ENCODE assay signal across 8 cellular contexts in genomic region chr12:131830335-131831020, GRCh38. TPM values are rescaled to one million over a fixed set of nuclear protein-coding genes. Genes with fewer than 3 reads are reported as not detected.
DNase-seq lines count a peak whose midpoint lies in the region; ATAC-seq lines count a peak whose summit lies in the region.

No MANE protein-coding gene starts in this region.

- no peaks in the 10 kb centered on the region for H3K4me1 ChIP-seq in aorta (ENCODE audit: control insufficient read depth in 1 of 2, insufficient read depth in 2 of 2, low read length in 2 of 2)

- intact Hi-C loops in aorta (cut with DNase I): no loop called here

- DNase-seq in COLO668 (lab: John Stamatoyannopoulos, UW; ENCODE audit: unreplicated experiment) (peak; percentile 66), NCI-H226 (peak; percentile 88), foreskin melanocyte (peak; percentile 76), aorta (peak; percentile 83 to 91)
- DNase-seq in activated naive CD4-positive, alpha-beta T cell treated with anti-CD3 and anti-CD28 coated beads, Interleukin-2, amount 10 ng/mL, durations not matched to agents 7 days and 5 days: peak; percentile 60
- peak in 4 of 10 donors; percentile 9 to 26 (median 18) for DNase-seq in naive thymus-derived CD8-positive, alpha-beta T cell

- no peak overlapping the region for H3K27ac ChIP-seq in aorta (ENCODE audit: low read depth in 1 of 2, low read length in 2 of 2)

- peak overlapping the region; percentile 59 for H3K4me3 Mint-ChIP-seq in activated naive CD4-positive, alpha-beta T cell treated with anti-CD3 and anti-CD28 coated beads, Interleukin-2, amount 10 ng/mL, durations not matched to agents 7 days and 5 days
- H3K4me3 Mint-ChIP-seq in naive thymus-derived CD8-positive, alpha-beta T cell: peak overlapping the region; percentile 48 to 83 (median 74)

- POLR2A ChIA-PET in naive thymus-derived CD8-positive, alpha-beta T cell (lab: Charles Lee): interaction anchor here (0.6 kb wide), 1 partner anchor 232 kb away, joined by 4 read pairs; no protein-coding TSS in a partner anchor

- H3K27me3 ChIP-seq in aorta (ENCODE audit: control insufficient read depth in 1 of 2, insufficient read depth in 2 of 2, low read length in 1 of 2): no peaks in the 10 kb centered on the region

- ATAC-seq in GM21515 (IDR thresholded peaks at IDR 0.05; ENCODE audit: unreplicated experiment): peak; percentile 38
- ATAC-seq in naive thymus-derived CD8-positive, alpha-beta T cell: peak; percentile 15 to 37
- peak; percentile 82 for ATAC-seq in aorta (ENCODE audit: low FRiP score)
- no peak for ATAC-seq in activated CD4-positive, CD25-positive, alpha-beta regulatory T cell treated with anti-CD3 and anti-CD28 coated beads, Interleukin-2, amount 50 U/mL, for 24 hours

- H3K9me3 Mint-ChIP-seq in activated naive CD4-positive, alpha-beta T cell treated with anti-CD3 and anti-CD28 coated beads, Interleukin-2, amount 10 ng/mL, durations not matched to agents 7 days and 5 days: no peaks in the 10 kb centered on the region
- H3K9me3 Mint-ChIP-seq in naive thymus-derived CD8-positive, alpha-beta T cell: no peaks in the 10 kb centered on the region

- peaks cover 74% of the 10 kb centered on the region for H3K27me3 Mint-ChIP-seq in activated naive CD4-positive, alpha-beta T cell treated with anti-CD3 and anti-CD28 coated beads, Interleukin-2, amount 10 ng/mL, durations not matched to agents 7 days and 5 days
- H3K27me3 Mint-ChIP-seq in naive thymus-derived CD8-positive, alpha-beta T cell: peaks cover 12 to 53% (median 33%) of the 10 kb centered on the region in 5 donors

- H3K27ac Mint-ChIP-seq in activated naive CD4-positive, alpha-beta T cell treated with anti-CD3 and anti-CD28 coated beads, Interleukin-2, amount 10 ng/mL, durations not matched to agents 7 days and 5 days: no peak overlapping the region
- no peak overlapping the region for H3K27ac Mint-ChIP-seq in naive thymus-derived CD8-positive, alpha-beta T cell

- no peaks in the 10 kb centered on the region for H3K36me3 Mint-ChIP-seq in activated naive CD4-positive, alpha-beta T cell treated with anti-CD3 and anti-CD28 coated beads, Interleukin-2, amount 10 ng/mL, durations not matched to agents 7 days and 5 days
- H3K36me3 Mint-ChIP-seq in naive thymus-derived CD8-positive, alpha-beta T cell: peaks cover 0 to 2% (median 0%) of the 10 kb centered on the region in 3 donors

- H3K4me1 Mint-ChIP-seq in activated naive CD4-positive, alpha-beta T cell treated with anti-CD3 and anti-CD28 coated beads, Interleukin-2, amount 10 ng/mL, durations not matched to agents 7 days and 5 days: peaks cover 17% of the 10 kb centered on the region
- peaks cover 5 to 20% (median 17%) of the 10 kb centered on the region in 4 donors for H3K4me1 Mint-ChIP-seq in naive thymus-derived CD8-positive, alpha-beta T cell

- no peaks in the 10 kb centered on the region for H3K36me3 ChIP-seq in aorta (ENCODE audit: control insufficient read depth in 1 of 2, insufficient read depth in 2 of 2, low read length in 1 of 2)

- H3K4me3 ChIP-seq in aorta (ENCODE audit: low read length in 2 of 2): peak overlapping the region in 1 of 2 donors; percentile 20

- WGBS in aorta, 2 donors: 0 to 1% methylated on average over 43 to 57 of the region's 57 CpGs

- CTCF ChIA-PET in activated naive CD4-positive, alpha-beta T cell treated with anti-CD3 and anti-CD28 coated beads, Interleukin-2, amount 10 ng/mL, durations not matched to agents 7 days and 5 days (lab: Charles Lee): interaction anchor here (0.6 to 3.9 kb wide), 7 partner anchors 23 to 726 kb away, joined by 3 to 31 read pairs (median 3); no protein-coding TSS in a partner anchor

- H3K9me3 ChIP-seq in aorta (ENCODE audit: control insufficient read depth, low read length): no peaks in the 10 kb centered on the region

RNA-seq across cellular contexts. Expression of gene MMP17, which starts 2.3 kb away (rescaled TPM):
- total RNA-seq in naive thymus-derived CD8-positive, alpha-beta T cell: 1 to 10 TPM in 1 of 2 experiments, under 1 TPM in 1; 0.62 to 1.5 TPM
- polyA plus RNA-seq in naive thymus-derived CD8-positive, alpha-beta T cell: not detected
- 1 to 10 TPM; 1.9 to 5.4 TPM for total RNA-seq in aorta
- polyA plus RNA-seq in aorta: 1 to 10 TPM; 1.0 to 5.4 TPM

Comparison
In these comparisons a context has a peak if more than half of its experiments do, and no peak if none do; other contexts are left out.
1. ATAC-seq: peak in GM21515 (single experiment), naive thymus-derived CD8-positive, alpha-beta T cell (2 of 2) and aorta (single experiment); none in activated CD4-positive, CD25-positive, alpha-beta regulatory T cell treated with anti-CD3 and anti-CD28 coated beads, Interleukin-2, amount 50 U/mL, for 24 hours (0 of 2).